Comparison of ENCODE assay signal across 1 cellular context in genomic region chr1:115056395-115056798, GRCh38.
TF ChIP-seq lines count a peak whose summit lies in the region.

No MANE protein-coding gene starts in this region.

TF ChIP-seq in IMR-90, 13 proteins besides CTCF, POLR2A, EP300 and RAD21 (continued from another document):
- no peak for TF ChIP-seq ELK1 (IDR thresholded peaks at IDR 0.05; ENCODE audit: borderline replicate concordance, low read depth, low read length)
- TF ChIP-seq USF2 (IDR thresholded peaks at IDR 0.05; ENCODE audit: low read depth, low read length) = no peak
- TF ChIP-seq CHD1 (IDR thresholded peaks at IDR 0.05; ENCODE audit: low read depth, low read length) = no peak
- peak; percentile 58 for TF ChIP-seq MAFK (IDR thresholded peaks at IDR 0.05; ENCODE audit: low read depth, low read length)
